ENCODE assay signal across 1 cellular context in genomic region chr5:181221105-181221791, GRCh38.
TF ChIP-seq lines count a peak whose summit lies in the region.

No MANE protein-coding gene starts in this region.

TF ChIP-seq in HepG2, 621 proteins besides CTCF, POLR2A, EP300 and RAD21:
- TF ChIP-seq ZNF18 (CRISPR knock-in tag; IDR thresholded peaks at IDR 0.05; ENCODE audit: insufficient replicate concordance) (peak; percentile 20), ZNF598 (CRISPR knock-in tag; IDR thresholded peaks at IDR 0.05; ENCODE audit: borderline replicate concordance) (no peak), ZBTB38 (CRISPR knock-in tag; IDR thresholded peaks at IDR 0.05) (peak; percentile 92), ZNF274 (CRISPR knock-in tag; IDR thresholded peaks at IDR 0.05) (peak; percentile 27; the same call in 1 of the 2 replicates), ZBTB20 (CRISPR knock-in tag; IDR thresholded peaks at IDR 0.05; ENCODE audit: borderline replicate concordance, low read depth) (0 out of 2 replicates have a peak, but pooled peaks have one; percentile 19), ZBTB7B (CRISPR knock-in tag; IDR thresholded peaks at IDR 0.05) (0 out of 2 replicates have a peak, but pooled peaks have one; percentile 4), ZBTB43 (CRISPR knock-in tag; conservative IDR thresholded peaks at IDR 0.05) (no peak), ZKSCAN1 (IDR thresholded peaks at IDR 0.05; ENCODE audit: low read length) (0 out of 2 replicates have a peak, but pooled peaks have one; percentile 36), RBM22 (optimal IDR thresholded peaks at IDR 0.05; ENCODE audit: low read length) (no peak), TEAD3 (CRISPR knock-in tag; optimal IDR thresholded peaks at IDR 0.05; ENCODE audit: borderline replicate concordance) (peak; percentile 19), SAP130 (CRISPR knock-in tag; IDR thresholded peaks at IDR 0.05; ENCODE audit: low read depth) (peak; percentile 2; the same call in 1 of the 2 replicates), RBAK (CRISPR knock-in tag; IDR thresholded peaks at IDR 0.05) (0 out of 2 replicates have a peak, but pooled peaks have one; percentile 28), ATF7-NPFF (CRISPR knock-in tag; IDR thresholded peaks at IDR 0.05; ENCODE audit: low read depth) (0 out of 2 replicates have a peak, but pooled peaks have one; percentile 10), ZNF615 (CRISPR knock-in tag; IDR thresholded peaks at IDR 0.05; ENCODE audit: borderline replicate concordance) (no peak), ZNF777 (CRISPR knock-in tag; IDR thresholded peaks at IDR 0.05) (peak; percentile 4; the same call in 1 of the 2 replicates), ZNF652 (CRISPR knock-in tag; IDR thresholded peaks at IDR 0.05; ENCODE audit: borderline replicate concordance, low read depth) (no peak), NRL (CRISPR knock-in tag; IDR thresholded peaks at IDR 0.05; ENCODE audit: borderline replicate concordance) (peak; percentile 50; the same call in 1 of the 2 replicates), ZFP82 (CRISPR knock-in tag; IDR thresholded peaks at IDR 0.05; ENCODE audit: borderline replicate concordance) (0 out of 2 replicates have a peak, but pooled peaks have one; percentile 63), WIZ (CRISPR knock-in tag; IDR thresholded peaks at IDR 0.05) (0 out of 2 replicates have a peak, but pooled peaks have one; percentile 25), HDAC1 (CRISPR knock-in tag; IDR thresholded peaks at IDR 0.05) (peak; percentile 5; the same call in 1 of the 2 replicates), USF2 (IDR thresholded peaks at IDR 0.05; ENCODE audit: low read depth, low read length) (no peak), USF2 (CRISPR knock-in tag; IDR thresholded peaks at IDR 0.05; ENCODE audit: borderline replicate concordance) (0 out of 2 replicates have a peak, but pooled peaks have one; percentile 10), PLRG1 (conservative IDR thresholded peaks at IDR 0.05) (no peak), ZNF569 (CRISPR knock-in tag; IDR thresholded peaks at IDR 0.05; ENCODE audit: borderline replicate concordance) (no peak), AKAP8 (CRISPR knock-in tag; IDR thresholded peaks at IDR 0.05) (0 out of 2 replicates have a peak, but pooled peaks have one; percentile 32), ZKSCAN8 (CRISPR knock-in tag; IDR thresholded peaks at IDR 0.05; ENCODE audit: borderline replicate concordance) (peak; percentile 24), ZFX (CRISPR knock-in tag; IDR thresholded peaks at IDR 0.05; ENCODE audit: low read depth) (peak; percentile 21; the same call in 1 of the 2 replicates), ZNF768 (CRISPR knock-in tag; IDR thresholded peaks at IDR 0.05) (0 out of 2 replicates have a peak, but pooled peaks have one; percentile 17)
